Comparison of ENCODE assay signal across 9 cellular contexts in the genomic region with DNA sequence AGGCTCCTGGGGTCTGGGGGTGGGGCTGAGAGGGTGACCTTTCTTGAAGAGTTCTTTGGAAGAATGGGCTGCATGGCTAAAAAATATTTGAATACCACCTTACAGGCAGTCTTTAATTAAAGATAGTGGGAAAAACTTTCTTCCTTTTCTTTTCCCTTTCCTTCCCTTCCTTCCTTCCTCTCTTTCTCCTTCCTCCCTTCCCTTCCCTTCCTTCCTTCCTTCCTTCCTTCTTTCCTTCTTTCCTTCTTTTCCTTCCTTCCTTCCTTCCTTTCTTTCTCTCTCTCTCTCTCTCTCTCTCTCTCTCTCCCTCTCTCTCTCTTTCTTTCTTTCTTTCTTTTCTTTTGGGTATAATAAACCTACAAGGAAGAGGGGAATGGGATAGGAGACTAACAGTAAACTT.
"Had no signal": no experiment of that assay in that cellular context is flagged by ENCODE, and none has a peak within 500 bp of the region (broad histone marks: within the 10 kb centered on the region; RNA-seq: fewer than 3 reads in every experiment).

No MANE protein-coding gene starts in this region.

- H3K4me3 Mint-ChIP-seq: GM23338, H9, HFFc6, IgD-negative memory B cell had no signal

- H3K27ac ChIP-seq: HL-60 had no signal

- H3K27ac Mint-ChIP-seq: GM23338, H9, HFFc6, IgD-negative memory B cell had no signal

- H3K4me3 ChIP-seq: GM23338 had no signal

- DNase-seq: H9, HCEC 1CT, HFFc6 had no signal

- H3K9me3 Mint-ChIP-seq: GM23338, H9, HFFc6, IgD-negative memory B cell had no signal

- H2AFZ ChIP-seq: GM23338 had no signal

- H3K27me3 Mint-ChIP-seq: IgD-negative memory B cell had no signal

- ATAC-seq: GM23338, HepG2 had no signal

- FAIRE-seq: H1, H54, HepG2 had no signal

- H3K4me2 ChIP-seq: GM23338 had no signal
